In genomic region chr4:17468638-17469221, GRCh38 we compare ENCODE assay signal across 1 cellular context.
TF ChIP-seq lines count a peak whose summit lies in the region.

No MANE protein-coding gene starts in this region.

TF ChIP-seq in GM12878, 131 proteins besides CTCF, POLR2A, EP300 and RAD21:
- no peak for TF ChIP-seq MYC (IDR thresholded peaks at IDR 0.05; ENCODE audit: insufficient read depth, insufficient read length, insufficient replicate concordance, low read length, severe bottlenecking)
